In the genomic region with DNA sequence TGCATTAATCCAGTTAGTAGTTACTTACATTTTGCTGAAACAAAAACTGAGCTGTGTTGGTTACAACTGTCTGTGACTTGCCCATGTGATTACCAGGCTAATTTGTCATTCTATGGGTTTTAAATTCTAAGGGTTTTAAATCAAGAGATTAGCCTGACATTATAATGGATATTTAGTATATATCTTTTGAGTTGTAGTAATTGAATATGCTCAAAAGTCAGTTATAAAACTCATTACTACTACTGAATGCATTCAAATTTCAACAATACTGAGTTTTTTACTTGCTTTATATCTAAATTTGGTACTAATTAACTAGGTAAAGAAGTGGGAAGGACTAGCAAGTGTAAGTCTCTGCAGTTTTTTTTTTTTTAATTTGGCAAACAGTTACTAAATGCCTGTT, we compare ENCODE assay signal across 24 cellular contexts. TPM values are rescaled to one million over a fixed set of nuclear protein-coding genes. Genes with fewer than 3 reads are reported as not detected.
DNase-seq lines count a peak whose midpoint lies in the region; ATAC-seq and TF ChIP-seq lines count a peak whose summit lies in the region.
"Had no signal": no experiment of that assay in that cellular context is flagged by ENCODE, and none has a peak within 500 bp of the region (broad histone marks: within the 10 kb centered on the region; RNA-seq: fewer than 3 reads in every experiment).

No MANE protein-coding gene starts in this region.

- DNase-seq in NT2/D1 (ENCODE audit: low read depth, low spot score): no peak
- no peak for DNase-seq in esophagus muscularis mucosa (ENCODE audit: extremely low spot score)
- DNase-seq in HEK293T (ENCODE audit: extremely low spot score): no peak
- DNase-seq in GM20000 (ENCODE audit: low spot score): no peak
- DNase-seq: C1 segment of cervical spinal cord; CD4-positive, alpha-beta memory T cell; COR-L47; DMS53; GDM1; IMR-90; KG1; MG63; NCI-H1417; NCI-H1694; NCI-H2029 treated with DMSO at 0.1 percent for 48 hours; NCI-H446 treated with DMSO at 0.1 percent for 48 hours; NCI-H526; SHP77 had no signal

- TF ChIP-seq CTCF in esophagus muscularis mucosa (IDR thresholded peaks at IDR 0.05) (no peak), GM20000 (IDR thresholded peaks at IDR 0.05; ENCODE audit: extremely low read depth, missing control alignments) (no peak)

- no peak for TF ChIP-seq EP300 in esophagus muscularis mucosa (IDR thresholded peaks at IDR 0.05)

- H3K36me3 ChIP-seq in HUES48 (ENCODE audit: control insufficient read depth, insufficient read depth, low read length) (peaks cover 39% of the 10 kb centered on the region), NT2/D1 (ENCODE audit: insufficient read depth, insufficient read length, low read length) (peaks cover 40% of the 10 kb centered on the region), iPS-18a (ENCODE audit: control insufficient read depth, low read depth, low read length) (peaks cover 21% of the 10 kb centered on the region), esophagus muscularis mucosa (peaks cover 59 to 100% (median 85%) of the 10 kb centered on the region in 4 donors)

- H3K9me3 ChIP-seq in HUES48 (ENCODE audit: control insufficient read depth, insufficient read depth, low read length) (0 out of 2 replicates have a peak, but pooled peaks cover 2% of the 10 kb centered on the region), NT2/D1 (ENCODE audit: insufficient read depth, low read length) (no peaks in the 10 kb centered on the region), iPS-18a (ENCODE audit: control insufficient read depth, low read depth, low read length) (no peaks in the 10 kb centered on the region), esophagus muscularis mucosa (no peaks in the 10 kb centered on the region)
- H3K9me3 ChIP-seq: MG63 had no signal

- POLR2A ChIA-PET in HEK293T (lab: Yijun Ruan, JAX): no interaction called here

- H3K27ac ChIP-seq in HUES48 (ENCODE audit: low read depth, low read length): peak overlapping the region; percentile 99
- H3K27ac ChIP-seq in iPS-18a (ENCODE audit: low read length): peak overlapping the region; percentile 89
- no peak overlapping the region for H3K27ac ChIP-seq in esophagus muscularis mucosa (replicated peaks in 1 of 4)
- H3K27ac ChIP-seq: RWPE1 had no signal

- TF ChIP-seq POLR2A in esophagus muscularis mucosa (IDR thresholded peaks at IDR 0.05; ENCODE audit: low read depth): no peak

- H3K27me3 ChIP-seq in HUES48 (ENCODE audit: control insufficient read depth, insufficient read depth, low read length): no peaks in the 10 kb centered on the region
- H3K27me3 ChIP-seq in NT2/D1 (ENCODE audit: insufficient read depth, insufficient read length): no peaks in the 10 kb centered on the region
- H3K27me3 ChIP-seq in iPS-18a (ENCODE audit: control insufficient read depth, insufficient read depth, low read length): no peaks in the 10 kb centered on the region
- no peaks in the 10 kb centered on the region for H3K27me3 ChIP-seq in esophagus muscularis mucosa
- H3K27me3 ChIP-seq: MG63 had no signal

- ATAC-seq in GM19455 (IDR thresholded peaks at IDR 0.05; ENCODE audit: unreplicated experiment): no peak
- ATAC-seq: GM12878, Panc1 had no signal

- peak overlapping the region; percentile 72 for H3K9ac ChIP-seq in HUES48 (ENCODE audit: low read depth, low read length)
- H3K9ac ChIP-seq in NT2/D1 (ENCODE audit: insufficient read length, low read depth): peak overlapping the region; percentile 80
- H3K9ac ChIP-seq in iPS-18a (ENCODE audit: low read length): peak overlapping the region; percentile 72

- H3K4me3 ChIP-seq in HUES48 (ENCODE audit: low read depth, low read length) (peak overlapping the region; percentile 77), NT2/D1 (ENCODE audit: insufficient read length, low read depth) (peak overlapping the region; percentile 3), iPS-18a (ENCODE audit: low read length) (peak overlapping the region; percentile 96), esophagus muscularis mucosa (no peak overlapping the region)
- H3K4me3 ChIP-seq: GM12878, MG63 had no signal

- H3K4me1 ChIP-seq in HUES48 (ENCODE audit: control insufficient read depth, insufficient read depth, low read length) (peaks cover 63% of the 10 kb centered on the region), NT2/D1 (ENCODE audit: insufficient read depth, insufficient read length) (no peaks in the 10 kb centered on the region), iPS-18a (ENCODE audit: control insufficient read depth, low read depth, low read length) (peaks cover 56% of the 10 kb centered on the region), esophagus muscularis mucosa (no peaks in the 10 kb centered on the region)

- intact Hi-C loops in esophagus muscularis mucosa (cut with DNase I): no loop called here

- CTCF ChIA-PET in HEK293T (lab: Yijun Ruan, JAX): no interaction called here

TF ChIP-seq in HEK293T, 16 proteins besides CTCF, POLR2A, EP300 and RAD21:
- TF ChIP-seq ARNT (IDR thresholded peaks at IDR 0.05): no peak
- no peak for TF ChIP-seq L3MBTL2 (conservative IDR thresholded peaks at IDR 0.05)
- TF ChIP-seq ELF4 (IDR thresholded peaks at IDR 0.05): no peak
- TF ChIP-seq NFRKB (IDR thresholded peaks at IDR 0.05): no peak
- TF ChIP-seq SP1 (IDR thresholded peaks at IDR 0.05): no peak
TF ChIP-seq in HEK293T: peak in this region for 0.

RNA-seq across cellular contexts. Expression of gene LARP7, which starts 14.7 kb away (rescaled TPM):
- total RNA-seq in esophagus muscularis mucosa: 10 to 100 TPM; 42.3 to 75.6 (median 47.3) TPM

RNA-seq across cellular contexts. Expression of gene ZGRF1, which starts 14.9 kb away (rescaled TPM):
- total RNA-seq in esophagus muscularis mucosa: 1 to 10 TPM; 1.5 to 10.0 (median 3.7) TPM

Comparison
In these comparisons a context has a peak if more than half of its experiments do, and no peak if none do; other contexts are left out.
1. H3K27ac ChIP-seq: peak in HUES48 (single experiment) and iPS-18a (single experiment); none in esophagus muscularis mucosa (0 of 4).
2. H3K4me3 ChIP-seq: peak in HUES48 (single experiment), NT2/D1 (single experiment) and iPS-18a (single experiment); none in esophagus muscularis mucosa (0 of 4).
3. Peak in every context shown above with its lines, with median percentiles within 50 percentile points of each other: H3K9ac ChIP-seq.